ENCODE assay signal across 8 cellular contexts in genomic region chr10:123583639-123584418, GRCh38.
DNase-seq lines count a peak whose midpoint lies in the region; ATAC-seq and TF ChIP-seq lines count a peak whose summit lies in the region.

No MANE protein-coding gene starts in this region.

- no peak overlapping the region for H3K14ac ChIP-seq in neuronal stem cell (ENCODE audit: low read length)

- intact Hi-C loops in vagina (cut with DNase I) = loop anchor here (2.0 kb wide), 1 partner anchor 383 kb away; no protein-coding TSS in a partner anchor

- H3K4ac ChIP-seq in neuronal stem cell (ENCODE audit: low read length) = peak overlapping the region; percentile 15

- H3K4me2 ChIP-seq in neuronal stem cell (ENCODE audit: insufficient read depth, low read length, poor library complexity, severe bottlenecking) = no peak overlapping the region

- H3K36me3 Mint-ChIP-seq in activated CD4-positive, alpha-beta T cell treated with anti-CD3 and anti-CD28 coated beads, Interleukin-2, amount 10 ng/mL, durations not matched to agents 7 days and 5 days (ENCODE audit: low read depth) = no peaks in the 10 kb centered on the region

- TF ChIP-seq POLR2A in NB4 (IDR thresholded peaks at IDR 0.05; ENCODE audit: extremely low read depth, insufficient read length) = no peak
- no peak for TF ChIP-seq POLR2A in vagina (IDR thresholded peaks at IDR 0.05)

- no peak overlapping the region for H3K4me3 Mint-ChIP-seq in activated CD4-positive, alpha-beta T cell treated with anti-CD3 and anti-CD28 coated beads, Interleukin-2, amount 10 ng/mL, durations not matched to agents 7 days and 5 days

- no peak overlapping the region for H2AFZ ChIP-seq in neuronal stem cell (ENCODE audit: low read length)

- no peak overlapping the region for H3K27ac ChIP-seq in neuronal stem cell (replicated peaks; ENCODE audit: low read length)
- no peak overlapping the region for H3K27ac ChIP-seq in vagina

- H2BK120ac ChIP-seq in neuronal stem cell (ENCODE audit: low read depth, low read length) = no peak overlapping the region

- H3K4me3 ChIP-seq in NB4 (ENCODE audit: low read depth, low read length) = no peak overlapping the region
- no peak overlapping the region for H3K4me3 ChIP-seq in foreskin fibroblast (ENCODE audit: low read depth in 1 of 2, low read length in 2 of 2)
- H3K4me3 ChIP-seq in neuronal stem cell (ENCODE audit: low read length in 2 of 2) = no peak overlapping the region
- no peak overlapping the region for H3K4me3 ChIP-seq in vagina

- TF ChIP-seq CTCF in NB4 (IDR thresholded peaks at IDR 0.05; ENCODE audit: low read depth, low read length) (peak; percentile 87), foreskin fibroblast (IDR thresholded peaks at IDR 0.05; ENCODE audit: low read depth, low read length) (peak; percentile 87), vagina (IDR thresholded peaks at IDR 0.05) (peak; percentile 37 to 60 (median 56))

- H3K18ac ChIP-seq in neuronal stem cell (ENCODE audit: low read length) = peak overlapping the region; percentile 56

- ATAC-seq in HG03045 (IDR thresholded peaks at IDR 0.05; ENCODE audit: unreplicated experiment) = no peak

- H3K79me1 ChIP-seq in neuronal stem cell (ENCODE audit: low read depth, low read length) = peaks cover 3% of the 10 kb centered on the region

- H3K27me3 Mint-ChIP-seq in activated CD4-positive, alpha-beta T cell treated with anti-CD3 and anti-CD28 coated beads, Interleukin-2, amount 10 ng/mL, durations not matched to agents 7 days and 5 days = peaks cover 25% of the 10 kb centered on the region

- H4K91ac ChIP-seq in neuronal stem cell (ENCODE audit: low read depth, low read length, poor library complexity) = no peak overlapping the region

- H3K36me3 ChIP-seq in neuronal stem cell (replicated peaks in 1 of 2; ENCODE audit: control insufficient read depth in 2 of 2, insufficient read depth in 2 of 2, low read length in 2 of 2) (no peaks in the 10 kb centered on the region), vagina (no peaks in the 10 kb centered on the region)

- DNase-seq in SIG-M5 treated with dmso at 0.1 percent for 504 hours (lab: John Stamatoyannopoulos, UW; ENCODE audit: unreplicated experiment) (peak; percentile 39), SIG-M5 (lab: John Stamatoyannopoulos, UW) (no peak), NB4 (ENCODE audit: low read depth) (peak; percentile 59), foreskin fibroblast (peak; percentile 56 to 69), neuronal stem cell (ENCODE audit: low spot score) (peak; percentile 65), vagina (ENCODE audit: extremely low spot score in 2 of 2) (no peak)
- peak; percentile 21 for DNase-seq in activated CD4-positive, alpha-beta T cell treated with anti-CD3 and anti-CD28 coated beads, Interleukin-2, amount 10 ng/mL, durations not matched to agents 7 days and 5 days

- H2BK5ac ChIP-seq in neuronal stem cell (ENCODE audit: low read length) = peak overlapping the region; percentile 14

- peak overlapping the region; percentile 57 for H3K9ac ChIP-seq in neuronal stem cell (ENCODE audit: low read depth, low read length, poor library complexity)

- H3K4me1 ChIP-seq in neuronal stem cell (ENCODE audit: control insufficient read depth in 2 of 2, insufficient read depth in 1 of 2, low read depth in 1 of 2, low read length in 2 of 2) (peaks cover 0 to 6% of the 10 kb centered on the region in 2 donors), vagina (peaks cover 12% of the 10 kb centered on the region)

- H4K8ac ChIP-seq in neuronal stem cell (ENCODE audit: low read depth, low read length) = no peak overlapping the region

- H3K27ac Mint-ChIP-seq in activated CD4-positive, alpha-beta T cell treated with anti-CD3 and anti-CD28 coated beads, Interleukin-2, amount 10 ng/mL, durations not matched to agents 7 days and 5 days = no peak overlapping the region

- H3K27me3 ChIP-seq in neuronal stem cell (ENCODE audit: control insufficient read depth in 3 of 3, insufficient read depth in 3 of 3, low read depth in 1 of 3, low read length in 3 of 3) (peaks cover 0 to 14% (median 5%) of the 10 kb centered on the region in 3 experiments), vagina (no peaks in the 10 kb centered on the region)

- no CpG with 5 or more reads among the region's 24 CpGs for WGBS in neuronal stem cell (ENCODE audit: extremely low coverage in 2 of 2, insufficient read length in 2 of 2, insufficient replicate concordance in 1 of 2), 2 donors

- POLR2A ChIA-PET in activated CD4-positive, alpha-beta T cell treated with anti-CD3 and anti-CD28 coated beads, Interleukin-2, amount 10 ng/mL, durations not matched to agents 7 days and 5 days (lab: Charles Lee) = no interaction called here

- H3K9me3 ChIP-seq in neuronal stem cell (replicated peaks in 1 of 2; ENCODE audit: control insufficient read depth in 2 of 2, insufficient read depth in 1 of 2, low read depth in 1 of 2, low read length in 2 of 2) (no peaks in the 10 kb centered on the region), vagina (no peaks in the 10 kb centered on the region)

- peak overlapping the region; percentile 61 for H2AK5ac ChIP-seq in neuronal stem cell (ENCODE audit: low read depth, low read length)

- H2BK15ac ChIP-seq in neuronal stem cell (ENCODE audit: low read length) = peak overlapping the region; percentile 28

- H3K4me1 Mint-ChIP-seq in activated CD4-positive, alpha-beta T cell treated with anti-CD3 and anti-CD28 coated beads, Interleukin-2, amount 10 ng/mL, durations not matched to agents 7 days and 5 days = no peaks in the 10 kb centered on the region

- no peak overlapping the region for H2BK12ac ChIP-seq in neuronal stem cell (ENCODE audit: low read length)

- CTCF ChIA-PET in activated CD4-positive, alpha-beta T cell treated with anti-CD3 and anti-CD28 coated beads, Interleukin-2, amount 10 ng/mL, durations not matched to agents 7 days and 5 days (lab: Charles Lee) = no interaction called here

- no peak overlapping the region for H3K23ac ChIP-seq in neuronal stem cell (ENCODE audit: low read depth, low read length, poor library complexity)

- no peaks in the 10 kb centered on the region for H3K9me3 Mint-ChIP-seq in activated CD4-positive, alpha-beta T cell treated with anti-CD3 and anti-CD28 coated beads, Interleukin-2, amount 10 ng/mL, durations not matched to agents 7 days and 5 days

Comparison
In these comparisons a context has a peak if more than half of its experiments do, and no peak if none do; other contexts are left out.
1. DNase-seq: peak in SIG-M5 treated with dmso at 0.1 percent for 504 hours (single experiment), NB4 (single experiment), activated CD4-positive, alpha-beta T cell treated with anti-CD3 and anti-CD28 coated beads, Interleukin-2, amount 10 ng/mL, durations not matched to agents 7 days and 5 days (single experiment), foreskin fibroblast (2 of 2) and neuronal stem cell (single experiment); none in SIG-M5 (single experiment) and vagina (0 of 2).
2. Peak in every context shown above with its lines, with median percentiles within 50 percentile points of each other: CTCF ChIP-seq.